23 cellular contexts compared by ENCODE assay signal in genomic region chr4:70741872-70742271, GRCh38. TPM values are rescaled to one million over a fixed set of nuclear protein-coding genes. Genes with fewer than 3 reads are reported as not detected.
DNase-seq lines count a peak whose midpoint lies in the region; FAIRE-seq and TF ChIP-seq lines count a peak whose summit lies in the region.
"Had no signal": no experiment of that assay in that cellular context is flagged by ENCODE, and none has a peak within 500 bp of the region (broad histone marks: within the 10 kb centered on the region; RNA-seq: fewer than 3 reads in every experiment).

No MANE protein-coding gene starts in this region.

- H3K4me3 ChIP-seq in fibroblast of villous mesenchyme (ENCODE audit: low read depth, low read length): no peak overlapping the region
- H3K4me3 ChIP-seq in subcutaneous abdominal adipose tissue (ENCODE audit: low read depth in 1 of 5, low read length in 5 of 5): no peak overlapping the region

- no peaks in the 10 kb centered on the region for H3K36me3 ChIP-seq in subcutaneous abdominal adipose tissue (ENCODE audit: control insufficient read depth in 5 of 5, insufficient read depth in 5 of 5, low read length in 5 of 5)

- no peaks in the 10 kb centered on the region for H3K9me3 ChIP-seq in subcutaneous abdominal adipose tissue (ENCODE audit: control insufficient read depth in 5 of 5, low read length in 5 of 5)

- intact Hi-C loops in posterior cingulate gyrus (cut with DNase I): no loop called here

- H3K27ac ChIP-seq in subcutaneous abdominal adipose tissue (ENCODE audit: low read depth, low read length) (peak overlapping the region; percentile 21), caudate nucleus (ENCODE audit: low read depth, low read length) (no peak overlapping the region)

- H3K4me1 ChIP-seq in subcutaneous abdominal adipose tissue (ENCODE audit: control insufficient read depth in 5 of 5, insufficient read depth in 5 of 5, low read length in 5 of 5): peaks cover 1 to 26% (median 14%) of the 10 kb centered on the region in 5 donors

- DNase-seq in amniotic epithelial cell (ENCODE audit: low read depth) (peak; percentile 56), fibroblast of villous mesenchyme (ENCODE audit: low read depth) (peak; percentile 65), hypothalamus (lab: John Stamatoyannopoulos, UW) (no peak), caudate nucleus (lab: John Stamatoyannopoulos, UW) (no peak), posterior cingulate gyrus (no peak)
- DNase-seq: activated CD4-positive, alpha-beta T cell treated with anti-CD3 and anti-CD28 coated beads for 4 hours; activated CD8-positive, alpha-beta memory T cell treated with anti-CD3 and anti-CD28 coated beads for 24 hours; activated gamma-delta T cell treated with Interleukin-2 at 50 U/mL for 16 hours; activated naive CD8-positive, alpha-beta T cell treated with anti-CD3 and anti-CD28 coated beads, Interleukin-2, amount 50 U/mL, for 24 hours; activated T-cell treated with anti-CD3 and anti-CD28 coated beads, Interleukin-2, amount 50 U/mL, for 1 hour; CD8-positive, alpha-beta memory T cell; dermis blood vessel endothelial cell; kidney glomerular epithelial cell; NCI-H1417; NCI-H2081 treated with DMSO at 0.1 percent for 48 hours; occipital lobe; retina; stimulated activated CD4-positive, alpha-beta T cell treated with anti-CD3 and anti-CD28 coated beads, Interleukin-4, amount 100 ng/mL, for 1 hour; stimulated activated naive CD4-positive, alpha-beta T cell had no signal

- H3K9ac ChIP-seq in subcutaneous abdominal adipose tissue (ENCODE audit: low read length in 5 of 5): no peak overlapping the region

- no peak for TF ChIP-seq CTCF in fibroblast of villous mesenchyme (IDR thresholded peaks at IDR 0.05; ENCODE audit: insufficient read depth, low read depth, low read length)

- FAIRE-seq in G401.6 (lab: Jason Lieb, UNC): peak; percentile 30
- FAIRE-seq: bronchial epithelial cell, endometrium had no signal

- no peaks in the 10 kb centered on the region for H3K27me3 ChIP-seq in subcutaneous abdominal adipose tissue (ENCODE audit: control insufficient read depth in 5 of 5, insufficient read depth in 4 of 5, low read length in 5 of 5)

RNA-seq across cellular contexts. Expression of gene RUFY3, which starts 20.1 kb away (rescaled TPM):
- total RNA-seq in fibroblast of villous mesenchyme: 56.7 and 60.5 TPM in 2 replicates

RNA-seq across cellular contexts. Expression of gene UTP3, which starts 53.5 kb away (rescaled TPM):
- total RNA-seq in fibroblast of villous mesenchyme: 15.1 and 23.3 TPM in 2 replicates

Comparison
In these comparisons a context has a peak if more than half of its experiments do, and no peak if none do; other contexts are left out.
1. DNase-seq: peak in amniotic epithelial cell (single experiment) and fibroblast of villous mesenchyme (single experiment); none in hypothalamus (0 of 51), caudate nucleus (0 of 61) and posterior cingulate gyrus (0 of 10).